ENCODE assay signal across 13 cellular contexts in the genomic region with DNA sequence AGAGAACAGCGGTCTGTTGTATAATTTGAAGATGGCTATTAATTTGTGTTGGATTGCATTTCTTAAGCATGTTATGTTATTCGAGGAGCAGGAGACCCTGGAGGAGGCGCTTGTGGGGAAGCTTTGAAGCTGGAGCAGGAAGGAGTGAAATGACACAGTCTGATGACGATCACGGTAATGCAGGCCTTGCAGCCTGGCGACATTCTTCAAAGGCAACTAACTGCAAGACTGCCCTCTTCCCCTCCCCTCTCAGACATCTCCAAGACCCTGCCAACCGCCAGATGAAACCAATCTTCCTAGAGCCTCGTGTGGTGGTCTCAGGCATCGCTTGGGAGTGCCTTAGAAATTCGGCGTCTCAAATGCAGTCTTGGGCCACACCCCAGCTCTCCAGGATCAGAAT. TPM values are rescaled to one million over a fixed set of nuclear protein-coding genes. Genes with fewer than 3 reads are reported as not detected.
DNase-seq lines count a peak whose midpoint lies in the region; ATAC-seq, FAIRE-seq and TF ChIP-seq lines count a peak whose summit lies in the region.
"Had no signal": no experiment of that assay in that cellular context is flagged by ENCODE, and none has a peak within 500 bp of the region (broad histone marks: within the 10 kb centered on the region; RNA-seq: fewer than 3 reads in every experiment).

No MANE protein-coding gene starts in this region.

- H3K36me3 ChIP-seq in GM23338 (ENCODE audit: insufficient read depth) (no peaks in the 10 kb centered on the region), SK-N-SH (replicated peaks in 1 of 2; ENCODE audit: control insufficient read depth in 1 of 2, insufficient read depth in 2 of 2, low read length in 1 of 2) (no peaks in the 10 kb centered on the region)

- H3K4me2 ChIP-seq in GM23338 (peak overlapping the region; percentile 33), SK-N-SH (no peak overlapping the region)

- H3F3A ChIP-seq in GM23338 (replicated peaks; ENCODE audit: low read depth), result no peaks in the 10 kb centered on the region
- no peaks in the 10 kb centered on the region for H3F3A ChIP-seq in SK-N-SH (replicated peaks; ENCODE audit: insufficient read depth)

- CTCF ChIA-PET in SK-N-SH (lab: Yijun Ruan, JAX), result interaction anchor here (1.2 to 8.3 kb wide), 2 partner anchors 16 to 53 kb away, joined by 4 to 70 read pairs; no protein-coding TSS in a partner anchor
- CTCF ChIA-PET in HEK293T (lab: Yijun Ruan, JAX), result no interaction called here

- TF ChIP-seq CTCF in GM23338 (conservative IDR thresholded peaks at IDR 0.05; ENCODE audit: low read depth in 2 of 2), result no peak
- no peak for TF ChIP-seq CTCF in brain (conservative IDR thresholded peaks at IDR 0.05)
- TF ChIP-seq CTCF in SK-N-SH (IDR thresholded peaks at IDR 0.05), result no peak

- H3K27me3 ChIP-seq in GM23338 (ENCODE audit: insufficient read depth) (no peaks in the 10 kb centered on the region), SK-N-SH (ENCODE audit: insufficient read depth) (peaks cover 13% of the 10 kb centered on the region; the same call in 1 of the 2 replicates)

- H3K4me1 Mint-ChIP-seq in GM23338 (peaks cover 39% of the 10 kb centered on the region), brain (peaks cover 67% of the 10 kb centered on the region)

- no peaks in the 10 kb centered on the region for H3K79me2 ChIP-seq in GM23338 (replicated peaks; ENCODE audit: insufficient read depth)
- no peaks in the 10 kb centered on the region for H3K79me2 ChIP-seq in SK-N-SH (ENCODE audit: insufficient read depth)

- H3K27ac ChIP-seq in GM23338 (ENCODE audit: low read depth) (peak overlapping the region; percentile 84), SK-N-SH (ENCODE audit: low read depth in 2 of 2, low read length in 1 of 2) (no peak overlapping the region)

- DNase-seq in GM23338 (ENCODE audit: low spot score) (peak; percentile 51), retina (peak; percentile 34), RCC 7860 (ENCODE audit: low spot score) (no peak), SK-N-SH (no peak), HEK293T (ENCODE audit: extremely low spot score) (no peak)
- DNase-seq: activated gamma-delta T cell; stimulated activated CD4-positive, alpha-beta T cell treated with anti-CD3 and anti-CD28 coated beads, Interleukin-1b, Interleukin-23, amount 100 ng/mL, for 48 hours had no signal

- ATAC-seq in GM23338 (peak; percentile 55), HG03457 (IDR thresholded peaks at IDR 0.05; ENCODE audit: unreplicated experiment) (no peak)

- POLR2A ChIA-PET in SK-N-SH (lab: Yijun Ruan, JAX) (no interaction called here), HEK293T (lab: Yijun Ruan, JAX) (no interaction called here)

- 59% methylated on average over 7 of the region's 11 CpGs for WGBS in SK-N-SH (ENCODE audit: low lambda C conversion rate)

- no peak for TF ChIP-seq EP300 in SK-N-SH (IDR thresholded peaks at IDR 0.05; ENCODE audit: borderline replicate concordance in 1 of 2, low read depth in 1 of 2, low read length in 1 of 2)

- H2AFZ ChIP-seq in GM23338, result no peak overlapping the region
- H2AFZ ChIP-seq in SK-N-SH (ENCODE audit: low read depth), result no peak overlapping the region

- TF ChIP-seq RAD21 in SK-N-SH (IDR thresholded peaks at IDR 0.05; ENCODE audit: low read length), result no peak

- H3K9me2 ChIP-seq in GM23338 (ENCODE audit: insufficient read depth), result no peaks in the 10 kb centered on the region
- H3K9me2 ChIP-seq in SK-N-SH, result no peaks in the 10 kb centered on the region

- H3K27me3 Mint-ChIP-seq in GM23338 (ENCODE audit: insufficient read depth, low read depth, poor library complexity), result peaks cover 13% of the 10 kb centered on the region
- H3K27me3 Mint-ChIP-seq in brain, result no peaks in the 10 kb centered on the region
- H3K27me3 Mint-ChIP-seq: memory B cell had no signal

- peaks cover 3% of the 10 kb centered on the region for H3K4me1 ChIP-seq in GM23338 (ENCODE audit: insufficient read depth)
- H3K4me1 ChIP-seq in SK-N-SH (ENCODE audit: control insufficient read depth in 1 of 2, insufficient read depth in 2 of 2, low read depth in 1 of 2, low read length in 1 of 2), result peaks cover 0 to 8% of the 10 kb centered on the region in 2 experiments; a peak in 2 of 4 replicates

- H3K9me3 ChIP-seq in iPS-18c (ENCODE audit: control insufficient read depth, insufficient read depth, low read length), result peaks cover 17% of the 10 kb centered on the region
- no peaks in the 10 kb centered on the region for H3K9me3 ChIP-seq in SK-N-SH

- H3K36me3 Mint-ChIP-seq in GM23338 (ENCODE audit: low read depth) (no peaks in the 10 kb centered on the region), brain (peaks cover 22% of the 10 kb centered on the region)

- H3K27ac Mint-ChIP-seq in GM23338 (peak overlapping the region; percentile 99), brain (peak overlapping the region in 4 of 5 experiments; percentile 39 to 92 (median 48))
- H3K27ac Mint-ChIP-seq: memory B cell had no signal

- no peak for FAIRE-seq in RCC 7860 (lab: Jason Lieb, UNC)
- FAIRE-seq: G401.6 had no signal

- H4K20me1 ChIP-seq in GM23338 (replicated peaks; ENCODE audit: insufficient read depth), result no peaks in the 10 kb centered on the region
- H4K20me1 ChIP-seq in SK-N-SH (ENCODE audit: insufficient read depth), result no peaks in the 10 kb centered on the region

- H3K9me3 Mint-ChIP-seq in GM23338 (no peaks in the 10 kb centered on the region; the same call in 2 of the 3 replicates), brain (peaks cover 0 to 12% (median 5%) of the 10 kb centered on the region in 5 experiments)
- H3K9me3 Mint-ChIP-seq: memory B cell had no signal

- H3K4me3 Mint-ChIP-seq in GM23338, result peak overlapping the region; percentile 71
- H3K4me3 Mint-ChIP-seq in brain, result peak overlapping the region in 2 of 5 experiments; percentile 2 to 20
- H3K4me3 Mint-ChIP-seq: memory B cell had no signal

- no peak overlapping the region for H3K9ac ChIP-seq in SK-N-SH

- H3K4me3 ChIP-seq in GM23338, result peak overlapping the region; percentile 29; the same call in 1 of the 2 replicates
- H3K4me3 ChIP-seq in iPS-18c (ENCODE audit: insufficient read depth, low read depth, low read length), result peak overlapping the region; percentile 20; the same call in 1 of the 2 replicates
- H3K4me3 ChIP-seq in SK-N-SH (ENCODE audit: low read depth in 2 of 2, low read length in 1 of 2), result no peak overlapping the region
- H3K4me3 ChIP-seq: SK-N-MC had no signal

TF ChIP-seq in GM23338, 12 proteins besides CTCF, POLR2A, EP300 and RAD21 (continues in another document):
- TF ChIP-seq, protein P1, sequence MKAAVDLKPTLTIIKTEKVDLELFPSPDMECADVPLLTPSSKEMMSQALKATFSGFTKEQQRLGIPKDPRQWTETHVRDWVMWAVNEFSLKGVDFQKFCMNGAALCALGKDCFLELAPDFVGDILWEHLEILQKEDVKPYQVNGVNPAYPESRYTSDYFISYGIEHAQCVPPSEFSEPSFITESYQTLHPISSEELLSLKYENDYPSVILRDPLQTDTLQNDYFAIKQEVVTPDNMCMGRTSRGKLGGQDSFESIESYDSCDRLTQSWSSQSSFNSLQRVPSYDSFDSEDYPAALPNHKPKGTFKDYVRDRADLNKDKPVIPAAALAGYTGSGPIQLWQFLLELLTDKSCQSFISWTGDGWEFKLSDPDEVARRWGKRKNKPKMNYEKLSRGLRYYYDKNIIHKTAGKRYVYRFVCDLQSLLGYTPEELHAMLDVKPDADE (IDR thresholded peaks at IDR 0.05), result no peak

TF ChIP-seq in SK-N-SH, 30 proteins besides CTCF, POLR2A, EP300 and RAD21:
- TF ChIP-seq, protein P2, sequence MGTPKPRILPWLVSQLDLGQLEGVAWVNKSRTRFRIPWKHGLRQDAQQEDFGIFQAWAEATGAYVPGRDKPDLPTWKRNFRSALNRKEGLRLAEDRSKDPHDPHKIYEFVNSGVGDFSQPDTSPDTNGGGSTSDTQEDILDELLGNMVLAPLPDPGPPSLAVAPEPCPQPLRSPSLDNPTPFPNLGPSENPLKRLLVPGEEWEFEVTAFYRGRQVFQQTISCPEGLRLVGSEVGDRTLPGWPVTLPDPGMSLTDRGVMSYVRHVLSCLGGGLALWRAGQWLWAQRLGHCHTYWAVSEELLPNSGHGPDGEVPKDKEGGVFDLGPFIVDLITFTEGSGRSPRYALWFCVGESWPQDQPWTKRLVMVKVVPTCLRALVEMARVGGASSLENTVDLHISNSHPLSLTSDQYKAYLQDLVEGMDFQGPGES (IDR thresholded peaks at IDR 0.05; ENCODE audit: low read depth, low read length), result no peak

TF ChIP-seq in HEK293T, 16 proteins besides CTCF, POLR2A, EP300 and RAD21:
- no peak for TF ChIP-seq BHLHE40 (IDR thresholded peaks at IDR 0.05; ENCODE audit: borderline replicate concordance)
- no peak for TF ChIP-seq FOXA1 (IDR thresholded peaks at IDR 0.05)
- TF ChIP-seq LEF1 (IDR thresholded peaks at IDR 0.05; ENCODE audit: borderline replicate concordance), result no peak
- no peak for TF ChIP-seq HDGF (IDR thresholded peaks at IDR 0.05; ENCODE audit: borderline replicate concordance)
- TF ChIP-seq FOXK2 (IDR thresholded peaks at IDR 0.05), result no peak
- TF ChIP-seq FOXM1 (IDR thresholded peaks at IDR 0.05; ENCODE audit: borderline replicate concordance), result no peak
- no peak for TF ChIP-seq SUZ12 (IDR thresholded peaks at IDR 0.05)
- TF ChIP-seq NFRKB (IDR thresholded peaks at IDR 0.05), result no peak
- no peak for TF ChIP-seq L3MBTL2 (conservative IDR thresholded peaks at IDR 0.05)
- no peak for TF ChIP-seq ELF4 (IDR thresholded peaks at IDR 0.05)
- no peak for TF ChIP-seq SP1 (IDR thresholded peaks at IDR 0.05)
- no peak for TF ChIP-seq TARDBP (IDR thresholded peaks at IDR 0.05)

RNA-seq across cellular contexts. Expression of a gene that starts 16.1 kb away (rescaled TPM):
- total RNA-seq in GM23338 (2014; rRNA removed; shearing (Covaris generic)), result 4.9 and 5.0 TPM in 2 replicates
- polyA plus RNA-seq in GM23338 (2016; fragmentation: Nextera tagmentation; extraction: Ambion mirVana) (0.99 and 1.2 TPM in 2 replicates), brain (ENCODE audit: insufficient read depth, low read depth, low replicate concordance) (22.2 TPM), SK-N-SH (2012; rRNA removed) (1.1 and 1.5 TPM in 2 replicates)
- 0.76 and 1.2 TPM in 2 replicates for polyA plus RNA-seq in SK-N-SH (2012; cell fraction: cytosol; rRNA removed)
- polyA plus RNA-seq in SK-N-SH (2012; cell fraction: nucleus; rRNA removed), result 1.2 and 1.4 TPM in 2 replicates

Comparison
In these comparisons a context has a peak if more than half of its experiments do, and no peak if none do; other contexts are left out.
1. DNase-seq: peak in GM23338 (single experiment) and retina (single experiment); none in RCC 7860 (single experiment), SK-N-SH (single experiment) and HEK293T (single experiment).
2. H3K4me3 ChIP-seq: peak in GM23338 (single experiment) and iPS-18c (single experiment); none in SK-N-SH (0 of 2).